1 cellular context compared by ENCODE assay signal in the genomic region with DNA sequence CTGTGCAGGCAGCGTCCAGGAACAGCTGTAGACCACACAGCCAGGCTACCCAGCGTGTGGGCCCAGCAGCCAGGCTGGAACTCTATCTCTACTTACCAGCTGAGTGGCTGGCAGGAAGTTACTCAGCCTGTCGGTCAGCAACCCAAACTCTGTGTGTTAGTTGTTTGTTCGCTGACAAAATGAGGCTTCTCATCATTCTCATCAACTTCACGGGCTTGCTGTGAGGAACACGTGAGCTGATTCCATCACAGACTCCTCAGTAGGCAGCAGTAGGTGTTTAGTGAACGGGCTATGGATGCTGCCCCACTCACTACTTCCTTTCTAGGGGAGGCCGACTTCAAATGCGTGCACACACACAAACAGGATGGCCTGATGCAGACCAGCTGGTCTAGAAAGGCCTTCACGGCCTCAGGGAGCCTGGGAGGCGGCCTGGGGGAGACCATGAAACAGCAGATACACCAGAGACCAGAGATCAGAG.
A peak's percentile ranks its signal among the peaks of the same experiment; 100 is the strongest.
TF ChIP-seq lines count a peak whose summit lies in the region.

No MANE protein-coding gene starts in this region.

TF ChIP-seq in K562, 482 proteins besides CTCF, POLR2A, EP300 and RAD21 (continued from another document and continues in another):
- TF ChIP-seq, protein P1, sequence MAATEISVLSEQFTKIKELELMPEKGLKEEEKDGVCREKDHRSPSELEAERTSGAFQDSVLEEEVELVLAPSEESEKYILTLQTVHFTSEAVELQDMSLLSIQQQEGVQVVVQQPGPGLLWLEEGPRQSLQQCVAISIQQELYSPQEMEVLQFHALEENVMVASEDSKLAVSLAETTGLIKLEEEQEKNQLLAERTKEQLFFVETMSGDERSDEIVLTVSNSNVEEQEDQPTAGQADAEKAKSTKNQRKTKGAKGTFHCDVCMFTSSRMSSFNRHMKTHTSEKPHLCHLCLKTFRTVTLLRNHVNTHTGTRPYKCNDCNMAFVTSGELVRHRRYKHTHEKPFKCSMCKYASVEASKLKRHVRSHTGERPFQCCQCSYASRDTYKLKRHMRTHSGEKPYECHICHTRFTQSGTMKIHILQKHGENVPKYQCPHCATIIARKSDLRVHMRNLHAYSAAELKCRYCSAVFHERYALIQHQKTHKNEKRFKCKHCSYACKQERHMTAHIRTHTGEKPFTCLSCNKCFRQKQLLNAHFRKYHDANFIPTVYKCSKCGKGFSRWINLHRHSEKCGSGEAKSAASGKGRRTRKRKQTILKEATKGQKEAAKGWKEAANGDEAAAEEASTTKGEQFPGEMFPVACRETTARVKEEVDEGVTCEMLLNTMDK (IDR thresholded peaks at IDR 0.05; ENCODE audit: borderline replicate concordance, insufficient read depth, low read depth, low read length, poor library complexity, severe bottlenecking), result no peak
- TF ChIP-seq ZBTB1 (CRISPR knock-in tag; IDR thresholded peaks at IDR 0.05; ENCODE audit: borderline replicate concordance, low read depth) (peak; percentile 25; the same call in 1 of the 2 replicates), CREB3L1 (IDR thresholded peaks at IDR 0.05; ENCODE audit: borderline replicate concordance, low read depth) (no peak), ZNF449 (CRISPR knock-in tag; IDR thresholded peaks at IDR 0.05) (no peak), ZZZ3 (IDR thresholded peaks at IDR 0.05) (no peak), SREBF1 (IDR thresholded peaks at IDR 0.05; ENCODE audit: borderline replicate concordance, low read depth, low read length) (no peak), HOMEZ (CRISPR knock-in tag; IDR thresholded peaks at IDR 0.05) (no peak), ZNF23 (CRISPR knock-in tag; IDR thresholded peaks at IDR 0.05) (no peak), ZNF232 (CRISPR knock-in tag; IDR thresholded peaks at IDR 0.05) (no peak), NFE2L1 (tag; IDR thresholded peaks at IDR 0.05; ENCODE audit: borderline replicate concordance, low read depth) (no peak), ATF1 (CRISPR knock-in tag; IDR thresholded peaks at IDR 0.05) (no peak), ATF1 (tag; IDR thresholded peaks at IDR 0.05) (peak; percentile 33), ZNF75A (CRISPR knock-in tag; IDR thresholded peaks at IDR 0.05) (no peak), ATF7 (IDR thresholded peaks at IDR 0.05) (no peak), TRIM28 (IDR thresholded peaks at IDR 0.05) (no peak), HMG20B (CRISPR knock-in tag; IDR thresholded peaks at IDR 0.05) (no peak), TGIF2 (CRISPR knock-in tag; IDR thresholded peaks at IDR 0.05) (no peak), CBFB (CRISPR knock-in tag; IDR thresholded peaks at IDR 0.05) (no peak), TBL1XR1 (IDR thresholded peaks at IDR 0.05; ENCODE audit: low read length in 2 of 2) (peak in 1 of 2 experiments; percentile 65; a peak in 1 of 4 replicates), GATAD2A (IDR thresholded peaks at IDR 0.05) (peak; percentile 21; the same call in 1 of the 2 replicates), GATA2 (CRISPR knock-in tag; IDR thresholded peaks at IDR 0.05) (peak; percentile 68), ZBTB8A (IDR thresholded peaks at IDR 0.05; ENCODE audit: partially characterized antibody) (no peak), BRF1 (IDR thresholded peaks at IDR 0.05; ENCODE audit: borderline replicate concordance, extremely low read depth, insufficient read length) (no peak), ZNF561 (CRISPR knock-in tag; conservative IDR thresholded peaks at IDR 0.05) (no peak), ZC3H8 (IDR thresholded peaks at IDR 0.05) (no peak), CSDE1 (IDR thresholded peaks at IDR 0.05) (no peak), ZEB2 (IDR thresholded peaks at IDR 0.05) (no peak), CGGBP1 (CRISPR knock-in tag; IDR thresholded peaks at IDR 0.05) (no peak), MEIS2 (IDR thresholded peaks at IDR 0.05; ENCODE audit: partially characterized antibody) (peak; percentile 35), CBFA2T3 (IDR thresholded peaks at IDR 0.05) (peak; percentile 94), FOXP1 (CRISPR knock-in tag; IDR thresholded peaks at IDR 0.05) (0 out of 2 replicates have a peak, but pooled peaks have one; percentile 29), NONO (IDR thresholded peaks at IDR 0.05; ENCODE audit: low read depth in 2 of 2, low read length in 1 of 2) (no peak), SP2 (IDR thresholded peaks at IDR 0.05; ENCODE audit: extremely low read depth, low read depth, low read length, poor library complexity, severe bottlenecking) (no peak), NR2C1 (IDR thresholded peaks at IDR 0.05) (no peak), NR2C1 (tag; IDR thresholded peaks at IDR 0.05) (peak; percentile 21; the same call in 1 of the 2 replicates), ZNF696 (CRISPR knock-in tag; conservative IDR thresholded peaks at IDR 0.05) (no peak)
- TF ChIP-seq, protein P2, sequence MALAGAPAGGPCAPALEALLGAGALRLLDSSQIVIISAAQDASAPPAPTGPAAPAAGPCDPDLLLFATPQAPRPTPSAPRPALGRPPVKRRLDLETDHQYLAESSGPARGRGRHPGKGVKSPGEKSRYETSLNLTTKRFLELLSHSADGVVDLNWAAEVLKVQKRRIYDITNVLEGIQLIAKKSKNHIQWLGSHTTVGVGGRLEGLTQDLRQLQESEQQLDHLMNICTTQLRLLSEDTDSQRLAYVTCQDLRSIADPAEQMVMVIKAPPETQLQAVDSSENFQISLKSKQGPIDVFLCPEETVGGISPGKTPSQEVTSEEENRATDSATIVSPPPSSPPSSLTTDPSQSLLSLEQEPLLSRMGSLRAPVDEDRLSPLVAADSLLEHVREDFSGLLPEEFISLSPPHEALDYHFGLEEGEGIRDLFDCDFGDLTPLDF (CRISPR knock-in tag; IDR thresholded peaks at IDR 0.05), result no peak
- TF ChIP-seq, protein P3, sequence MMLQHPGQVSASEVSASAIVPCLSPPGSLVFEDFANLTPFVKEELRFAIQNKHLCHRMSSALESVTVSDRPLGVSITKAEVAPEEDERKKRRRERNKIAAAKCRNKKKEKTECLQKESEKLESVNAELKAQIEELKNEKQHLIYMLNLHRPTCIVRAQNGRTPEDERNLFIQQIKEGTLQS (IDR thresholded peaks at IDR 0.05), result peak; percentile 38; the same call in 1 of the 2 replicates
- TF ChIP-seq, protein P3 (CRISPR knock-in tag; conservative IDR thresholded peaks at IDR 0.05), result no peak
- TF ChIP-seq, protein P4, sequence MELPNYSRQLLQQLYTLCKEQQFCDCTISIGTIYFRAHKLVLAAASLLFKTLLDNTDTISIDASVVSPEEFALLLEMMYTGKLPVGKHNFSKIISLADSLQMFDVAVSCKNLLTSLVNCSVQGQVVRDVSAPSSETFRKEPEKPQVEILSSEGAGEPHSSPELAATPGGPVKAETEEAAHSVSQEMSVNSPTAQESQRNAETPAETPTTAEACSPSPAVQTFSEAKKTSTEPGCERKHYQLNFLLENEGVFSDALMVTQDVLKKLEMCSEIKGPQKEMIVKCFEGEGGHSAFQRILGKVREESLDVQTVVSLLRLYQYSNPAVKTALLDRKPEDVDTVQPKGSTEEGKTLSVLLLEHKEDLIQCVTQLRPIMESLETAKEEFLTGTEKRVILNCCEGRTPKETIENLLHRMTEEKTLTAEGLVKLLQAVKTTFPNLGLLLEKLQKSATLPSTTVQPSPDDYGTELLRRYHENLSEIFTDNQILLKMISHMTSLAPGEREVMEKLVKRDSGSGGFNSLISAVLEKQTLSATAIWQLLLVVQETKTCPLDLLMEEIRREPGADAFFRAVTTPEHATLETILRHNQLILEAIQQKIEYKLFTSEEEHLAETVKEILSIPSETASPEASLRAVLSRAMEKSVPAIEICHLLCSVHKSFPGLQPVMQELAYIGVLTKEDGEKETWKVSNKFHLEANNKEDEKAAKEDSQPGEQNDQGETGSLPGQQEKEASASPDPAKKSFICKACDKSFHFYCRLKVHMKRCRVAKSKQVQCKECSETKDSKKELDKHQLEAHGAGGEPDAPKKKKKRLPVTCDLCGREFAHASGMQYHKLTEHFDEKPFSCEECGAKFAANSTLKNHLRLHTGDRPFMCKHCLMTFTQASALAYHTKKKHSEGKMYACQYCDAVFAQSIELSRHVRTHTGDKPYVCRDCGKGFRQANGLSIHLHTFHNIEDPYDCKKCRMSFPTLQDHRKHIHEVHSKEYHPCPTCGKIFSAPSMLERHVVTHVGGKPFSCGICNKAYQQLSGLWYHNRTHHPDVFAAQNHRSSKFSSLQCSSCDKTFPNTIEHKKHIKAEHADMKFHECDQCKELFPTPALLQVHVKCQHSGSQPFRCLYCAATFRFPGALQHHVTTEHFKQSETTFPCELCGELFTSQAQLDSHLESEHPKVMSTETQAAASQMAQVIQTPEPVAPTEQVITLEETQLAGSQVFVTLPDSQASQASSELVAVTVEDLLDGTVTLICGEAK (IDR thresholded peaks at IDR 0.05), result 0 out of 2 replicates have a peak, but pooled peaks have one; percentile 19
- TF ChIP-seq, protein P4 (CRISPR knock-in tag; IDR thresholded peaks at IDR 0.05), result no peak
- TF ChIP-seq, protein P5, sequence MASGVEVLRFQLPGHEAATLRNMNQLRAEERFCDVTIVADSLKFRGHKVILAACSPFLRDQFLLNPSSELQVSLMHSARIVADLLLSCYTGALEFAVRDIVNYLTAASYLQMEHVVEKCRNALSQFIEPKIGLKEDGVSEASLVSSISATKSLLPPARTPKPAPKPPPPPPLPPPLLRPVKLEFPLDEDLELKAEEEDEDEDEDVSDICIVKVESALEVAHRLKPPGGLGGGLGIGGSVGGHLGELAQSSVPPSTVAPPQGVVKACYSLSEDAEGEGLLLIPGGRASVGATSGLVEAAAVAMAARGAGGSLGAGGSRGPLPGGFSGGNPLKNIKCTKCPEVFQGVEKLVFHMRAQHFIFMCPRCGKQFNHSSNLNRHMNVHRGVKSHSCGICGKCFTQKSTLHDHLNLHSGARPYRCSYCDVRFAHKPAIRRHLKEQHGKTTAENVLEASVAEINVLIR (CRISPR knock-in tag; IDR thresholded peaks at IDR 0.05), result no peak
- TF ChIP-seq, protein P6, sequence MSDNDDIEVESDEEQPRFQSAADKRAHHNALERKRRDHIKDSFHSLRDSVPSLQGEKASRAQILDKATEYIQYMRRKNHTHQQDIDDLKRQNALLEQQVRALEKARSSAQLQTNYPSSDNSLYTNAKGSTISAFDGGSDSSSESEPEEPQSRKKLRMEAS (CRISPR knock-in tag; IDR thresholded peaks at IDR 0.05), result peak; percentile 62
